30 cellular contexts compared by ENCODE assay signal in genomic region chr4:139241784-139242151, GRCh38. TPM values are rescaled to one million over a fixed set of nuclear protein-coding genes. Genes with fewer than 3 reads are reported as not detected.
A peak's percentile ranks its signal among the peaks of the same experiment; 100 is the strongest.
DNase-seq lines count a peak whose midpoint lies in the region; ATAC-seq and TF ChIP-seq lines count a peak whose summit lies in the region.
"Had no signal": no experiment of that assay in that cellular context is flagged by ENCODE, and none has a peak within 500 bp of the region (broad histone marks: within the 10 kb centered on the region; RNA-seq: fewer than 3 reads in every experiment).

No MANE protein-coding gene starts in this region.

- H3K79me2 ChIP-seq in GM23248 (ENCODE audit: insufficient read depth) (no peaks in the 10 kb centered on the region), KMS-11 (ENCODE audit: insufficient read depth, low read depth) (no peaks in the 10 kb centered on the region)
- H3K79me2 ChIP-seq: parathyroid adenoma had no signal

- DNase-seq in GM23248 (no peak), chondrocyte (ENCODE audit: low spot score) (no peak), nephron progenitor cell (no peak), LoVo (ENCODE audit: low spot score) (no peak)
- no peak for DNase-seq in stimulated activated CD8-positive, alpha-beta memory T cell treated with anti-CD3 and anti-CD28 coated beads, Interleukin-4, amount 100 ng/mL, for 48 hours
- DNase-seq: activated CD4-positive, alpha-beta T cell treated with anti-CD3 and anti-CD28 coated beads for 48 hours; activated gamma-delta T cell; activated naive CD8-positive, alpha-beta T cell treated with anti-CD3 and anti-CD28 coated beads, Interleukin-2, amount 10 ng/mL, durations not matched to agents 7 days and 5 days; activated T-cell treated with anti-CD3 and anti-CD28 coated beads, Interleukin-2, amount 50 U/mL, for 24 hours; central memory CD4-positive, alpha-beta T cell; DMS153; hypothalamus; left ventricle myocardium superior; naive thymus-derived CD8-positive, alpha-beta T cell; NCI-H1105; NCI-H1930; NCI-H774; stimulated activated CD4-positive, alpha-beta T cell treated with anti-CD3 and anti-CD28 coated beads, Interleukin-12 subunit alpha, Interleukin-12 subunit beta, amount 100 ng/mL, for 4 hours; stimulated activated CD4-positive, alpha-beta T cell treated with anti-CD3 and anti-CD28 coated beads, Interleukin-4, amount 100 ng/mL, for 4 hours; stimulated activated naive B cell treated with anti-CD40 and anti-IgM and Interleukin-4, amounts not matched to agents 10 μg/mL and 1 μg/mL and 100 μg/mL, for 72 hours had no signal

- no peak overlapping the region for H3K4me3 ChIP-seq in GM23248
- no peak overlapping the region for H3K4me3 ChIP-seq in KMS-11 (IDR thresholded peaks at IDR 0.05; ENCODE audit: insufficient read depth, low read depth, low read length)
- H3K4me3 ChIP-seq: ascending aorta, BLaER1, right atrium auricular region, suprapubic skin had no signal

- H3F3A ChIP-seq in GM23248 (ENCODE audit: insufficient read depth), result peaks cover 33% of the 10 kb centered on the region

- H3K4me3 Mint-ChIP-seq in chondrocyte (ENCODE audit: unreplicated experiment) (no peak overlapping the region), nephron progenitor cell (no peak overlapping the region)
- H3K4me3 Mint-ChIP-seq: activated naive CD8-positive, alpha-beta T cell treated with anti-CD3 and anti-CD28 coated beads, Interleukin-2, amount 10 ng/mL, durations not matched to agents 7 days and 5 days; activated T-cell treated with anti-CD3 and anti-CD28 coated beads, Interleukin-2, amount 50 U/mL, for 24 hours; dendritic cell treated with granulocyte-macrophage colony-stimulating factor and Interleukin-4, amounts not matched to agents 40 ng/mL and 50 ng/mL, for 4 days; naive thymus-derived CD8-positive, alpha-beta T cell; stimulated activated naive B cell treated with anti-CD40 and anti-IgM and Interleukin-4, amounts not matched to agents 10 μg/mL and 1 μg/mL and 100 μg/mL, for 72 hours had no signal

- H4K20me1 ChIP-seq in GM23248 (ENCODE audit: insufficient read depth), result no peaks in the 10 kb centered on the region
- H4K20me1 ChIP-seq in KMS-11 (ENCODE audit: insufficient read depth), result no peaks in the 10 kb centered on the region
- H4K20me1 ChIP-seq: BLaER1 had no signal

- ATAC-seq in GM21390 (IDR thresholded peaks at IDR 0.05; ENCODE audit: unreplicated experiment), result no peak
- no peak for ATAC-seq in HG02870 (IDR thresholded peaks at IDR 0.05; ENCODE audit: unreplicated experiment)
- ATAC-seq: left ventricle myocardium superior; naive thymus-derived CD8-positive, alpha-beta T cell; stimulated activated naive B cell treated with anti-CD40 and anti-IgM and Interleukin-4, amounts not matched to agents 10 μg/mL and 1 μg/mL and 100 μg/mL, for 72 hours had no signal

- peaks cover 58% of the 10 kb centered on the region for H3K4me1 Mint-ChIP-seq in chondrocyte (ENCODE audit: low read depth)
- H3K4me1 Mint-ChIP-seq in nephron progenitor cell, result peaks cover 11% of the 10 kb centered on the region
- H3K4me1 Mint-ChIP-seq: naive thymus-derived CD8-positive, alpha-beta T cell had no signal

- H3K27ac Mint-ChIP-seq in chondrocyte (ENCODE audit: unreplicated experiment) (peak overlapping the region; percentile 91), nephron progenitor cell (peak overlapping the region; percentile 18)
- H3K27ac Mint-ChIP-seq: activated naive CD8-positive, alpha-beta T cell treated with anti-CD3 and anti-CD28 coated beads, Interleukin-2, amount 10 ng/mL, durations not matched to agents 7 days and 5 days; activated T-cell treated with anti-CD3 and anti-CD28 coated beads, Interleukin-2, amount 50 U/mL, for 24 hours; dendritic cell treated with granulocyte-macrophage colony-stimulating factor and Interleukin-4, amounts not matched to agents 40 ng/mL and 50 ng/mL, for 4 days; naive thymus-derived CD8-positive, alpha-beta T cell; stimulated activated naive B cell treated with anti-CD40 and anti-IgM and Interleukin-4, amounts not matched to agents 10 μg/mL and 1 μg/mL and 100 μg/mL, for 72 hours had no signal

- H3K4me2 ChIP-seq in GM23248 (ENCODE audit: unreplicated experiment) (no peak overlapping the region), KMS-11 (peak overlapping the region; percentile 72; the same call in 1 of the 2 replicates)
- H3K4me2 ChIP-seq: BLaER1 had no signal

- no peaks in the 10 kb centered on the region for H3K9me2 ChIP-seq in GM23248 (ENCODE audit: insufficient read depth)

- WGBS in GM23248 (ENCODE audit: low coverage in 1 of 2, low lambda C conversion rate in 2 of 2, missing lambda C conversion rate in 2 of 2), 2 experiments, result 96 to 98% methylated on average over 12 of the region's 12 CpGs

- H3K9ac ChIP-seq in GM23248 (no peak overlapping the region), KMS-11 (no peak overlapping the region)
- H3K9ac ChIP-seq: BLaER1, parathyroid adenoma had no signal

- H3K36me3 ChIP-seq in GM23248 (ENCODE audit: low read depth) (no peaks in the 10 kb centered on the region), KMS-11 (ENCODE audit: insufficient read depth) (no peaks in the 10 kb centered on the region)
- H3K36me3 ChIP-seq: ascending aorta, BLaER1, right atrium auricular region, suprapubic skin had no signal

- H3K27ac ChIP-seq in GM23248, result peak overlapping the region; percentile 74; the same call in 1 of the 2 replicates
- peak overlapping the region; percentile 70; the same call in 1 of the 2 replicates for H3K27ac ChIP-seq in KMS-11
- H3K27ac ChIP-seq: BLaER1, parathyroid adenoma, right atrium auricular region, suprapubic skin, VCaP had no signal

- H3K4me1 ChIP-seq in GM23248 (ENCODE audit: insufficient read depth) (peaks cover 45% of the 10 kb centered on the region), KMS-11 (ENCODE audit: low read depth, poor library complexity, severe bottlenecking) (peaks cover 52% of the 10 kb centered on the region)
- H3K4me1 ChIP-seq: BLaER1, parathyroid adenoma, right atrium auricular region had no signal

- H3K27me3 ChIP-seq in GM23248 (replicated peaks; ENCODE audit: insufficient read depth) (no peaks in the 10 kb centered on the region), KMS-11 (ENCODE audit: insufficient read depth, low read depth) (no peaks in the 10 kb centered on the region)
- H3K27me3 ChIP-seq: ascending aorta, BLaER1, right atrium auricular region, suprapubic skin had no signal

- H2AFZ ChIP-seq in GM23248 (no peak overlapping the region), KMS-11 (ENCODE audit: low read depth) (no peak overlapping the region)
- H2AFZ ChIP-seq: parathyroid adenoma had no signal

- H3K36me3 Mint-ChIP-seq in chondrocyte (ENCODE audit: low read depth) (no peaks in the 10 kb centered on the region), nephron progenitor cell (ENCODE audit: low read depth) (no peaks in the 10 kb centered on the region)
- H3K36me3 Mint-ChIP-seq: activated naive CD8-positive, alpha-beta T cell treated with anti-CD3 and anti-CD28 coated beads, Interleukin-2, amount 10 ng/mL, durations not matched to agents 7 days and 5 days had no signal

- TF ChIP-seq CTCF in KMS-11 (conservative IDR thresholded peaks at IDR 0.05; ENCODE audit: low read depth, low read length) (no peak), chondrocyte (IDR thresholded peaks at IDR 0.05) (no peak), nephron progenitor cell (IDR thresholded peaks at IDR 0.05) (no peak)

- H3K27me3 Mint-ChIP-seq in chondrocyte (ENCODE audit: low read depth), result no peaks in the 10 kb centered on the region
- peaks cover 4% of the 10 kb centered on the region for H3K27me3 Mint-ChIP-seq in nephron progenitor cell (ENCODE audit: low read depth, poor library complexity)
- H3K27me3 Mint-ChIP-seq: activated T-cell treated with anti-CD3 and anti-CD28 coated beads, Interleukin-2, amount 50 U/mL, for 24 hours; dendritic cell treated with granulocyte-macrophage colony-stimulating factor and Interleukin-4, amounts not matched to agents 40 ng/mL and 50 ng/mL, for 4 days; naive thymus-derived CD8-positive, alpha-beta T cell; stimulated activated naive B cell treated with anti-CD40 and anti-IgM and Interleukin-4, amounts not matched to agents 10 μg/mL and 1 μg/mL and 100 μg/mL, for 72 hours had no signal

- H3K9me3 ChIP-seq in GM23248 (ENCODE audit: low read depth), result no peaks in the 10 kb centered on the region
- H3K9me3 ChIP-seq: BLaER1, right atrium auricular region, suprapubic skin had no signal

- no peaks in the 10 kb centered on the region for H3K9me3 Mint-ChIP-seq in chondrocyte (ENCODE audit: low read depth)
- peaks cover 6% of the 10 kb centered on the region for H3K9me3 Mint-ChIP-seq in nephron progenitor cell
- H3K9me3 Mint-ChIP-seq: activated naive CD8-positive, alpha-beta T cell treated with anti-CD3 and anti-CD28 coated beads, Interleukin-2, amount 10 ng/mL, durations not matched to agents 7 days and 5 days had no signal

- in situ Hi-C loops in GM23248 (cut with MboI), result no loop called here

RNA-seq across cellular contexts. Expression of gene MGARP, which starts 38.3 kb away (rescaled TPM):
- total RNA-seq in GM23248 (2014; rRNA removed; shearing (Covaris generic)), result 2.1 and 2.4 TPM in 2 replicates
- 2.9 TPM in 2 replicates for polyA plus RNA-seq in GM23248 (2016; fragmentation: Nextera tagmentation; extraction: Ambion mirVana)
- total RNA-seq in chondrocyte, result 2.6 to 3.5 TPM (median 3.4 TPM) in 3 replicates

RNA-seq across cellular contexts. Expression of gene NAA15, which starts 59.5 kb away (rescaled TPM):
- total RNA-seq in GM23248 (2014; rRNA removed; shearing (Covaris generic)), result 29.2 and 30.1 TPM in 2 replicates
- polyA plus RNA-seq in GM23248 (2016; fragmentation: Nextera tagmentation; extraction: Ambion mirVana), result 32.3 and 32.8 TPM in 2 replicates
- total RNA-seq in chondrocyte, result 35.3 to 44.1 TPM (median 35.5 TPM) in 3 replicates
